In genomic region chr6:37206674-37207073, GRCh38 we compare ENCODE assay signal across 20 cellular contexts. TPM values are rescaled to one million over a fixed set of nuclear protein-coding genes. Genes with fewer than 3 reads are reported as not detected.
A peak's percentile ranks its signal among the peaks of the same experiment; 100 is the strongest.
DNase-seq lines count a peak whose midpoint lies in the region; ATAC-seq, FAIRE-seq and TF ChIP-seq lines count a peak whose summit lies in the region.
"Had no signal": no experiment of that assay in that cellular context is flagged by ENCODE, and none has a peak within 500 bp of the region (broad histone marks: within the 10 kb centered on the region; RNA-seq: fewer than 3 reads in every experiment).

No MANE protein-coding gene starts in this region.

- DNase-seq in activated CD4-positive, alpha-beta T cell treated with anti-CD3 and anti-CD28 coated beads for 36 hours = no peak
- no peak for DNase-seq in activated CD4-positive, alpha-beta T cell treated with anti-CD3 and anti-CD28 coated beads for 1 hour
- no peak for DNase-seq in CD4-positive, alpha-beta memory T cell
- no peak for DNase-seq in activated CD8-positive, alpha-beta T cell treated with anti-CD3 and anti-CD28 coated beads, Interleukin-2, amount 10 ng/mL, durations not matched to agents 7 days and 5 days
- DNase-seq in immature natural killer cell (no peak), HepG2 (ENCODE audit: low spot score) (no peak), spleen (no peak)
- DNase-seq: activated CD4-positive, alpha-beta T cell treated with anti-CD3 and anti-CD28 coated beads, Interleukin-2, amount 50 U/mL, for 1 hour; DMS53; effector CD4-positive, alpha-beta T cell; GOT3; Karpas-422; NCI-H2171; NCI-H526; psoas muscle; SIG-M5 had no signal

- H3K4me2 ChIP-seq in HepG2 (ENCODE audit: low read depth, low read length) = no peak overlapping the region

- no peaks in the 10 kb centered on the region for H3K9me3 ChIP-seq in CD4-positive, alpha-beta memory T cell (ENCODE audit: control insufficient read depth in 1 of 2, low read length in 2 of 2)
- no peaks in the 10 kb centered on the region for H3K9me3 ChIP-seq in HepG2 (ENCODE audit: low read length)
- no peaks in the 10 kb centered on the region for H3K9me3 ChIP-seq in spleen
- H3K9me3 ChIP-seq: psoas muscle had no signal

- no peaks in the 10 kb centered on the region for H3K36me3 ChIP-seq in CD4-positive, alpha-beta memory T cell (ENCODE audit: insufficient read depth, low read length)
- no peaks in the 10 kb centered on the region for H3K36me3 ChIP-seq in HepG2 (replicated peaks in 1 of 2; ENCODE audit: control insufficient read depth in 1 of 2, insufficient read depth in 2 of 2, low read length in 2 of 2)
- no peaks in the 10 kb centered on the region for H3K36me3 ChIP-seq in spleen

- H3K9me3 Mint-ChIP-seq in activated CD4-positive, alpha-beta T cell treated with anti-CD3 and anti-CD28 coated beads for 36 hours (ENCODE audit: low read depth) = no peaks in the 10 kb centered on the region
- H3K9me3 Mint-ChIP-seq in CD4-positive, alpha-beta memory T cell = no peaks in the 10 kb centered on the region
- no peaks in the 10 kb centered on the region for H3K9me3 Mint-ChIP-seq in activated CD8-positive, alpha-beta T cell treated with anti-CD3 and anti-CD28 coated beads, Interleukin-2, amount 10 ng/mL, durations not matched to agents 7 days and 5 days (ENCODE audit: insufficient read depth)
- no peaks in the 10 kb centered on the region for H3K9me3 Mint-ChIP-seq in immature natural killer cell
- H3K9me3 Mint-ChIP-seq: type B pancreatic cell had no signal

- no peaks in the 10 kb centered on the region for H3K36me3 Mint-ChIP-seq in activated CD4-positive, alpha-beta T cell treated with anti-CD3 and anti-CD28 coated beads for 36 hours (ENCODE audit: low read depth)
- H3K36me3 Mint-ChIP-seq in CD4-positive, alpha-beta memory T cell = no peaks in the 10 kb centered on the region
- H3K36me3 Mint-ChIP-seq in activated CD8-positive, alpha-beta T cell treated with anti-CD3 and anti-CD28 coated beads, Interleukin-2, amount 10 ng/mL, durations not matched to agents 7 days and 5 days (ENCODE audit: low read depth) = peaks cover 2% of the 10 kb centered on the region
- no peaks in the 10 kb centered on the region for H3K36me3 Mint-ChIP-seq in immature natural killer cell
- H3K36me3 Mint-ChIP-seq: brain, type B pancreatic cell had no signal

- no peak overlapping the region for H3K4me3 ChIP-seq in CD4-positive, alpha-beta memory T cell (ENCODE audit: low read length in 2 of 2)
- no peak overlapping the region for H3K4me3 ChIP-seq in HepG2 (replicated peaks in 1 of 3; ENCODE audit: insufficient read depth in 1 of 3, low read depth in 2 of 3, low read length in 3 of 3)
- H3K4me3 ChIP-seq in spleen = no peak overlapping the region
- H3K4me3 ChIP-seq: psoas muscle had no signal

- POLR2A ChIA-PET in activated CD4-positive, alpha-beta T cell treated with anti-CD3 and anti-CD28 coated beads for 36 hours (lab: Charles Lee) = interaction anchor here (0.6 to 4.2 kb wide), 4 partner anchors 11 to 34 kb away, joined by 3 to 34 read pairs (median 4); no protein-coding TSS in a partner anchor
- POLR2A ChIA-PET in CD4-positive, alpha-beta memory T cell (lab: Charles Lee; ENCODE audit: partially characterized antibody) = interaction anchor here (1.0 to 6.5 kb wide), 6 partner anchors 31 to 186 kb away, joined by 3 to 148 read pairs (median 33); partner anchors contain the start of genes PIM1, TBC1D22B and TMEM217
- POLR2A ChIA-PET in activated CD8-positive, alpha-beta T cell treated with anti-CD3 and anti-CD28 coated beads, Interleukin-2, amount 10 ng/mL, durations not matched to agents 7 days and 5 days (lab: Charles Lee) = interaction anchor here (1.6 to 15.8 kb wide), 3 partner anchors 12 to 157 kb away, joined by 4 to 351 read pairs (median 84); partner anchors contain the start of gene PIM1
- POLR2A ChIA-PET in HepG2 (lab: Yijun Ruan, JAX) = no interaction called here

- TF ChIP-seq POLR2A in HepG2 (IDR thresholded peaks at IDR 0.05; ENCODE audit: insufficient read depth in 1 of 2, low read depth in 2 of 2, low read length in 2 of 2) (no peak), spleen (IDR thresholded peaks at IDR 0.05) (no peak)

- no peak overlapping the region for H3K4me3 Mint-ChIP-seq in activated CD4-positive, alpha-beta T cell treated with anti-CD3 and anti-CD28 coated beads for 36 hours
- peak overlapping the region in 3 of 8 donors; percentile 3 to 44 (median 11) for H3K4me3 Mint-ChIP-seq in CD4-positive, alpha-beta memory T cell
- no peak overlapping the region for H3K4me3 Mint-ChIP-seq in activated CD8-positive, alpha-beta T cell treated with anti-CD3 and anti-CD28 coated beads, Interleukin-2, amount 10 ng/mL, durations not matched to agents 7 days and 5 days
- H3K4me3 Mint-ChIP-seq in immature natural killer cell = peak overlapping the region in 2 of 5 donors; percentile 16 to 27
- H3K4me3 Mint-ChIP-seq: brain, type B pancreatic cell had no signal

- no peaks in the 10 kb centered on the region for H4K20me1 ChIP-seq in HepG2 (ENCODE audit: insufficient read depth, low read length)

- FAIRE-seq in HepG2 (lab: Jason Lieb, UNC) = no peak

- H3K4me1 Mint-ChIP-seq in activated CD4-positive, alpha-beta T cell treated with anti-CD3 and anti-CD28 coated beads for 36 hours = peaks cover 78% of the 10 kb centered on the region
- H3K4me1 Mint-ChIP-seq in CD4-positive, alpha-beta memory T cell = peaks cover 49 to 71% (median 59%) of the 10 kb centered on the region in 4 donors
- H3K4me1 Mint-ChIP-seq in activated CD8-positive, alpha-beta T cell treated with anti-CD3 and anti-CD28 coated beads, Interleukin-2, amount 10 ng/mL, durations not matched to agents 7 days and 5 days (ENCODE audit: low read depth) = peaks cover 84% of the 10 kb centered on the region
- H3K4me1 Mint-ChIP-seq in immature natural killer cell = peaks cover 72 to 86% of the 10 kb centered on the region in 2 donors

- CTCF ChIA-PET in activated CD4-positive, alpha-beta T cell treated with anti-CD3 and anti-CD28 coated beads for 36 hours (lab: Charles Lee) = interaction anchor here (1.8 to 21.8 kb wide), 5 partner anchors 17 to 181 kb away, joined by 4 to 586 read pairs (median 66); partner anchors contain the start of gene PIM1
- CTCF ChIA-PET in CD4-positive, alpha-beta memory T cell (lab: Charles Lee; ENCODE audit: partially characterized antibody) = interaction anchor here (1.0 to 33.8 kb wide), 9 partner anchors 9 to 322 kb away, joined by 3 to 1184 read pairs (median 54); partner anchors contain the start of genes C6orf89 and PIM1
- CTCF ChIA-PET in activated CD8-positive, alpha-beta T cell treated with anti-CD3 and anti-CD28 coated beads, Interleukin-2, amount 10 ng/mL, durations not matched to agents 7 days and 5 days (lab: Charles Lee) = interaction anchor here (1.0 to 22.1 kb wide), 9 partner anchors 10 to 322 kb away, joined by 3 to 769 read pairs (median 85); partner anchors contain the start of genes C6orf89 and PIM1
- CTCF ChIA-PET in HepG2 (lab: Yijun Ruan, JAX; ENCODE audit: low intra/inter-chr PET ratio, low total read pairs) = interaction anchor here (1.9 to 10.6 kb wide), 3 partner anchors 34 to 186 kb away, joined by 7 to 268 read pairs (median 18); no protein-coding TSS in a partner anchor

- no peak overlapping the region for H2AFZ ChIP-seq in HepG2 (ENCODE audit: low read length)

- TF ChIP-seq EP300 in HepG2 (IDR thresholded peaks at IDR 0.05; ENCODE audit: low read depth in 2 of 2, low read length in 2 of 2) (no peak), HepG2 (CRISPR knock-in tag; IDR thresholded peaks at IDR 0.05; ENCODE audit: borderline replicate concordance) (no peak)

- intact Hi-C loops in activated CD4-positive, alpha-beta T cell treated with anti-CD3 and anti-CD28 coated beads for 36 hours (cut with DNase I, micrococcal nuclease) = loop anchor here (2.0 to 10.0 kb wide), 3 partner anchors 16 to 442 kb away; partner anchors contain the start of gene PPIL1 (in 1 of the 2)
- intact Hi-C loops in CD4-positive, alpha-beta memory T cell (cut with micrococcal nuclease) = loop anchor here (1.0 kb wide), 1 partner anchor 23 kb away; no protein-coding TSS in a partner anchor
- intact Hi-C loops in HepG2 (cut with micrococcal nuclease; ENCODE audit: unreplicated experiment) (no loop called here), spleen (cut with DNase I; ENCODE audit: low total_unique reads) (no loop called here)

- ATAC-seq in activated CD4-positive, alpha-beta T cell treated with anti-CD3 and anti-CD28 coated beads for 36 hours = no peak
- no peak for ATAC-seq in activated CD8-positive, alpha-beta T cell treated with anti-CD3 and anti-CD28 coated beads, Interleukin-2, amount 10 ng/mL, durations not matched to agents 7 days and 5 days
- ATAC-seq in HepG2 (no peak), SK-N-SH treated with all-trans-retinoic acid at 6 μM for 48 hours (no peak)
- ATAC-seq: Panc1, psoas muscle had no signal

- TF ChIP-seq CTCF in HepG2 (CRISPR knock-in tag; IDR thresholded peaks at IDR 0.05) (no peak), spleen (IDR thresholded peaks at IDR 0.05 in 8 of 11, conservative IDR thresholded peaks at IDR 0.05 in 3 of 11) (no peak)

- no TSS peak for BruUV-seq in HepG2 (replicated peaks; lab: Mats Ljungman, UMichigan)

- no peak for TF ChIP-seq RAD21 in HepG2 (CRISPR knock-in tag; IDR thresholded peaks at IDR 0.05)

- H3K27ac ChIP-seq in CD4-positive, alpha-beta memory T cell (ENCODE audit: low read depth, low read length) = no peak overlapping the region
- H3K27ac ChIP-seq in HepG2 (ENCODE audit: extremely low read length, insufficient read depth, low read length) (no peak overlapping the region), spleen (no peak overlapping the region)
- H3K27ac ChIP-seq: psoas muscle had no signal

- H3K27me3 Mint-ChIP-seq in activated CD4-positive, alpha-beta T cell treated with anti-CD3 and anti-CD28 coated beads for 36 hours = no peaks in the 10 kb centered on the region
- H3K27me3 Mint-ChIP-seq in CD4-positive, alpha-beta memory T cell = no peaks in the 10 kb centered on the region
- H3K27me3 Mint-ChIP-seq in activated CD8-positive, alpha-beta T cell treated with anti-CD3 and anti-CD28 coated beads, Interleukin-2, amount 10 ng/mL, durations not matched to agents 7 days and 5 days (ENCODE audit: low read depth) = no peaks in the 10 kb centered on the region
- H3K27me3 Mint-ChIP-seq in immature natural killer cell (ENCODE audit: low read depth in 3 of 3) = no peaks in the 10 kb centered on the region

- no peak overlapping the region for H3K9ac ChIP-seq in HepG2 (ENCODE audit: insufficient read depth, low read depth, low read length)

- no peaks in the 10 kb centered on the region for H3K27me3 ChIP-seq in CD4-positive, alpha-beta memory T cell (ENCODE audit: insufficient read depth, low read length)
- H3K27me3 ChIP-seq in HepG2 (ENCODE audit: control insufficient read depth in 1 of 2, insufficient read depth in 2 of 2, low read length in 2 of 2) (peaks cover 0 to under 1% of the 10 kb centered on the region in 2 experiments; a peak in 1 of 5 replicates), spleen (replicated peaks in 1 of 7) (no peaks in the 10 kb centered on the region)

- 90% methylated on average over 9 of the region's 9 CpGs for WGBS in HepG2 (ENCODE audit: low lambda C conversion rate)
- whole genome bisulfite sequencing in spleen, 5 donors = 91 to 96% (median 93%) methylated on average over 9 of the region's 9 CpGs

- peak overlapping the region; percentile 44 for H3K27ac Mint-ChIP-seq in activated CD4-positive, alpha-beta T cell treated with anti-CD3 and anti-CD28 coated beads for 36 hours
- peak overlapping the region in 5 of 7 donors; percentile 26 to 51 (median 32) for H3K27ac Mint-ChIP-seq in CD4-positive, alpha-beta memory T cell
- peak overlapping the region; percentile 72 for H3K27ac Mint-ChIP-seq in activated CD8-positive, alpha-beta T cell treated with anti-CD3 and anti-CD28 coated beads, Interleukin-2, amount 10 ng/mL, durations not matched to agents 7 days and 5 days
- peak overlapping the region in 5 of 6 donors; percentile 21 to 70 (median 60) for H3K27ac Mint-ChIP-seq in immature natural killer cell
- H3K27ac Mint-ChIP-seq: type B pancreatic cell had no signal

- H3K79me2 ChIP-seq in HepG2 (ENCODE audit: insufficient read depth, low read length) = no peaks in the 10 kb centered on the region

- peaks cover 62% of the 10 kb centered on the region for H3K4me1 ChIP-seq in CD4-positive, alpha-beta memory T cell (ENCODE audit: insufficient read depth, low read length)
- H3K4me1 ChIP-seq in HepG2 (ENCODE audit: insufficient read depth, low read length) (peaks cover 48% of the 10 kb centered on the region), spleen (peaks cover 3 to 80% (median 43%) of the 10 kb centered on the region in 6 donors)
- H3K4me1 ChIP-seq: psoas muscle had no signal

- in situ Hi-C loops in HepG2 (cut with HindIII; ENCODE audit: extremely low pct_ligation_motif_present, low pct_unique_long_range_greater_than_20kb) = loop anchor here (5.0 kb wide), 2 partner anchors 154 to 184 kb away; no protein-coding TSS in a partner anchor

RNA-seq across cellular contexts. Expression of gene PIM1, which starts 36.7 kb away (rescaled TPM):
- 100 to 1,000 TPM; 137 to 163 TPM for total RNA-seq in activated CD4-positive, alpha-beta T cell treated with anti-CD3 and anti-CD28 coated beads for 36 hours
- total RNA-seq in CD4-positive, alpha-beta memory T cell = 100 to 1,000 TPM; 124 to 125 TPM
- polyA plus RNA-seq in CD4-positive, alpha-beta memory T cell = 100 to 1,000 TPM; 268 to 334 TPM
- 100 to 1,000 TPM; 432 to 449 TPM for total RNA-seq in activated CD8-positive, alpha-beta T cell treated with anti-CD3 and anti-CD28 coated beads, Interleukin-2, amount 10 ng/mL, durations not matched to agents 7 days and 5 days
- polyA plus RNA-seq in immature natural killer cell (100 to 1,000 TPM in 2 of 3 donors, 10 to 100 TPM in 1; 90.5 to 197 (median 117) TPM), HepG2 (2011; rRNA removed) (117 and 149 TPM in 2 replicates), spleen (10 to 100 TPM; 22.1 to 37.3 (median 22.3) TPM)
- total RNA-seq in HepG2 (2016; rRNA removed; fragmentation: Illumina TruSeq; extraction: Trizol) (19.1 and 29.4 TPM in 2 replicates), spleen (100 to 1,000 TPM in 3 of 7 donors, 10 to 100 TPM in 4; 34.8 to 176 (median 91.5) TPM)
- 13.7 and 14.9 TPM in 2 replicates for total RNA-seq in HepG2 (2016; cell fraction: cytosol; rRNA removed; fragmentation: Illumina TruSeq; extraction: Trizol; ENCODE audit: low read depth)
- 14.8 and 30.7 TPM in 2 replicates for total RNA-seq in HepG2 (2016; cell fraction: insoluble cytoplasmic fraction; rRNA removed; fragmentation: Illumina TruSeq; extraction: Trizol)
- total RNA-seq in HepG2 (2016; cell fraction: membrane; rRNA removed; fragmentation: Illumina TruSeq; extraction: Trizol) = 28.0 and 32.4 TPM in 2 replicates
- total RNA-seq in HepG2 (2016; cell fraction: nucleus; rRNA removed; fragmentation: Illumina TruSeq; extraction: Trizol) = 29.7 and 34.7 TPM in 2 replicates
- 60.3 and 76.2 TPM in 2 replicates for polyA plus RNA-seq in HepG2 (2011; cell fraction: cytosol; rRNA removed)
- polyA plus RNA-seq in HepG2 (2011; cell fraction: nucleus; rRNA removed) = 145 and 149 TPM in 2 replicates
- polyA plus RNA-seq in HepG2 (2012) = 142 and 149 TPM in 2 replicates
- polyA plus RNA-seq in HepG2 (2016; cell fraction: cytosol; fragmentation: Illumina TruSeq; extraction: Trizol; ENCODE audit: low read depth) = 3.1 and 3.3 TPM in 2 replicates
- polyA plus RNA-seq in HepG2 (2016; cell fraction: insoluble cytoplasmic fraction; fragmentation: Illumina TruSeq; extraction: Trizol; ENCODE audit: low read depth) = 15.9 and 19.2 TPM in 2 replicates
- polyA plus RNA-seq in HepG2 (2016; cell fraction: membrane; fragmentation: Illumina TruSeq; extraction: Trizol; ENCODE audit: low read depth) = 7.9 and 8.1 TPM in 2 replicates
- 68.4 and 71.9 TPM in 2 replicates for polyA plus RNA-seq in HepG2 (2016; cell fraction: nucleus; fragmentation: Illumina TruSeq; extraction: Trizol; ENCODE audit: insufficient read depth, low read depth)
- polyA minus RNA-seq in HepG2 (2011; rRNA and poly(A)+ RNA removed; ENCODE audit: low replicate concordance) = 24.0 and 183 TPM in 2 replicates
- polyA minus RNA-seq in HepG2 (2011; cell fraction: cytosol; rRNA and poly(A)+ RNA removed) = 66.0 and 82.3 TPM in 2 replicates
- polyA minus RNA-seq in HepG2 (2011; cell fraction: nucleus; rRNA and poly(A)+ RNA removed) = 45.6 and 58.6 TPM in 2 replicates

RNA-seq across cellular contexts. Expression of gene TBC1D22B, which starts 50.9 kb away (rescaled TPM):
- 10 to 100 TPM; 14.9 to 17.0 TPM for total RNA-seq in activated CD4-positive, alpha-beta T cell treated with anti-CD3 and anti-CD28 coated beads for 36 hours
- 10 to 100 TPM in 1 of 2 experiments, 1 to 10 TPM in 1; 9.7 to 10.3 TPM for total RNA-seq in CD4-positive, alpha-beta memory T cell
- polyA plus RNA-seq in CD4-positive, alpha-beta memory T cell = 10 to 100 TPM in 1 of 2 donors, 1 to 10 TPM in 1; 7.2 to 11.9 TPM
- 10 to 100 TPM; 15.4 TPM for total RNA-seq in activated CD8-positive, alpha-beta T cell treated with anti-CD3 and anti-CD28 coated beads, Interleukin-2, amount 10 ng/mL, durations not matched to agents 7 days and 5 days
- polyA plus RNA-seq in immature natural killer cell = 1 to 10 TPM; 4.3 to 8.4 (median 7.2) TPM
- 12.9 and 15.5 TPM in 2 replicates for total RNA-seq in HepG2 (2016; rRNA removed; fragmentation: Illumina TruSeq; extraction: Trizol)
- total RNA-seq in HepG2 (2016; cell fraction: cytosol; rRNA removed; fragmentation: Illumina TruSeq; extraction: Trizol; ENCODE audit: low read depth) = 5.1 and 5.5 TPM in 2 replicates
- total RNA-seq in HepG2 (2016; cell fraction: insoluble cytoplasmic fraction; rRNA removed; fragmentation: Illumina TruSeq; extraction: Trizol) = 12.5 and 13.1 TPM in 2 replicates
- total RNA-seq in HepG2 (2016; cell fraction: membrane; rRNA removed; fragmentation: Illumina TruSeq; extraction: Trizol) = 18.5 and 19.2 TPM in 2 replicates
- total RNA-seq in HepG2 (2016; cell fraction: nucleus; rRNA removed; fragmentation: Illumina TruSeq; extraction: Trizol) = 11.0 and 12.8 TPM in 2 replicates
- polyA plus RNA-seq in HepG2 (2011; rRNA removed) = 8.4 and 9.7 TPM in 2 replicates
- 9.7 and 10.3 TPM in 2 replicates for polyA plus RNA-seq in HepG2 (2011; cell fraction: cytosol; rRNA removed)
- polyA plus RNA-seq in HepG2 (2011; cell fraction: nucleus; rRNA removed) = 10.9 and 11.1 TPM in 2 replicates
- polyA plus RNA-seq in HepG2 (2012) = 10.9 and 11.4 TPM in 2 replicates
- polyA plus RNA-seq in HepG2 (2016; cell fraction: cytosol; fragmentation: Illumina TruSeq; extraction: Trizol; ENCODE audit: low read depth) = 4.7 and 5.3 TPM in 2 replicates
- 17.4 and 20.4 TPM in 2 replicates for polyA plus RNA-seq in HepG2 (2016; cell fraction: insoluble cytoplasmic fraction; fragmentation: Illumina TruSeq; extraction: Trizol; ENCODE audit: low read depth)
- polyA plus RNA-seq in HepG2 (2016; cell fraction: membrane; fragmentation: Illumina TruSeq; extraction: Trizol; ENCODE audit: low read depth) = 15.4 and 16.5 TPM in 2 replicates
- polyA plus RNA-seq in HepG2 (2016; cell fraction: nucleus; fragmentation: Illumina TruSeq; extraction: Trizol; ENCODE audit: insufficient read depth, low read depth) = 20.1 and 21.3 TPM in 2 replicates
- polyA minus RNA-seq in HepG2 (2011; rRNA and poly(A)+ RNA removed; ENCODE audit: low replicate concordance) = 5.2 and 8.5 TPM in 2 replicates
- polyA minus RNA-seq in HepG2 (2011; cell fraction: cytosol; rRNA and poly(A)+ RNA removed) = 4.5 and 5.4 TPM in 2 replicates
- polyA minus RNA-seq in HepG2 (2011; cell fraction: nucleus; rRNA and poly(A)+ RNA removed) = 10.0 and 11.3 TPM in 2 replicates
- 10 to 100 TPM in 4 of 7 donors, 1 to 10 TPM in 3; 8.7 to 12.7 (median 10.7) TPM for total RNA-seq in spleen
- 1 to 10 TPM; 4.2 to 6.1 (median 4.7) TPM for polyA plus RNA-seq in spleen

RNA-seq across cellular contexts. Expression of gene TMEM217, which starts 51.3 kb away (rescaled TPM):
- total RNA-seq in activated CD4-positive, alpha-beta T cell treated with anti-CD3 and anti-CD28 coated beads for 36 hours = 1 to 10 TPM; 2.5 TPM
- total RNA-seq in CD4-positive, alpha-beta memory T cell = 1 to 10 TPM in 1 of 2 experiments, not detected in 1; 1.4 TPM
- under 1 TPM; 0.31 to 0.42 TPM for polyA plus RNA-seq in CD4-positive, alpha-beta memory T cell
- total RNA-seq in activated CD8-positive, alpha-beta T cell treated with anti-CD3 and anti-CD28 coated beads, Interleukin-2, amount 10 ng/mL, durations not matched to agents 7 days and 5 days = 1 to 10 TPM; 3.1 to 3.2 TPM
- under 1 TPM in 2 of 3 donors, not detected in 1; 0.23 to 0.32 TPM for polyA plus RNA-seq in immature natural killer cell
- 1.6 and 3.4 TPM in 2 replicates for total RNA-seq in HepG2 (2016; rRNA removed; fragmentation: Illumina TruSeq; extraction: Trizol)
- 1.1 and 2.0 TPM in 2 replicates for total RNA-seq in HepG2 (2016; cell fraction: cytosol; rRNA removed; fragmentation: Illumina TruSeq; extraction: Trizol; ENCODE audit: low read depth)
- total RNA-seq in HepG2 (2016; cell fraction: insoluble cytoplasmic fraction; rRNA removed; fragmentation: Illumina TruSeq; extraction: Trizol) = 1.9 and 2.0 TPM in 2 replicates
- 1.5 and 2.6 TPM in 2 replicates for total RNA-seq in HepG2 (2016; cell fraction: membrane; rRNA removed; fragmentation: Illumina TruSeq; extraction: Trizol)
- total RNA-seq in HepG2 (2016; cell fraction: nucleus; rRNA removed; fragmentation: Illumina TruSeq; extraction: Trizol) = 3.4 and 4.3 TPM in 2 replicates
- 1.8 and 2.3 TPM in 2 replicates for polyA plus RNA-seq in HepG2 (2011; rRNA removed)
- polyA plus RNA-seq in HepG2 (2011; cell fraction: cytosol; rRNA removed) = 1.2 and 1.8 TPM in 2 replicates
- polyA plus RNA-seq in HepG2 (2011; cell fraction: nucleus; rRNA removed) = 0.56 and 0.92 TPM in 2 replicates
- 1.3 and 1.5 TPM in 2 replicates for polyA plus RNA-seq in HepG2 (2012)
- 0.25 and 0.40 TPM in 2 replicates for polyA plus RNA-seq in HepG2 (2016; cell fraction: cytosol; fragmentation: Illumina TruSeq; extraction: Trizol; ENCODE audit: low read depth)
- polyA plus RNA-seq in HepG2 (2016; cell fraction: insoluble cytoplasmic fraction; fragmentation: Illumina TruSeq; extraction: Trizol; ENCODE audit: low read depth) = 2.7 and 3.0 TPM in 2 replicates
- 0.95 and 1.4 TPM in 2 replicates for polyA plus RNA-seq in HepG2 (2016; cell fraction: membrane; fragmentation: Illumina TruSeq; extraction: Trizol; ENCODE audit: low read depth)
- polyA plus RNA-seq in HepG2 (2016; cell fraction: nucleus; fragmentation: Illumina TruSeq; extraction: Trizol; ENCODE audit: insufficient read depth, low read depth) = 2.9 and 4.5 TPM in 2 replicates
- 1.7 and 2.2 TPM in 2 replicates for polyA minus RNA-seq in HepG2 (2011; rRNA and poly(A)+ RNA removed; ENCODE audit: low replicate concordance)
- 0.97 and 2.3 TPM in 2 replicates for polyA minus RNA-seq in HepG2 (2011; cell fraction: cytosol; rRNA and poly(A)+ RNA removed)
- polyA minus RNA-seq in HepG2 (2011; cell fraction: nucleus; rRNA and poly(A)+ RNA removed) = 2.1 and 2.7 TPM in 2 replicates
- 1 to 10 TPM in 1 of 7 donors, under 1 TPM in 4, not detected in 2; 0.32 to 2.3 (median 0.84) TPM for total RNA-seq in spleen
- polyA plus RNA-seq in spleen = under 1 TPM; 0.58 to 0.91 (median 0.74) TPM

Comparison
In these comparisons a context has a peak if more than half of its experiments do, and no peak if none do; other contexts are left out.
1. intact Hi-C loops: an anchor here in activated CD4-positive, alpha-beta T cell treated with anti-CD3 and anti-CD28 coated beads for 36 hours (2.0 to 10.0 kb wide) and CD4-positive, alpha-beta memory T cell (1.0 kb wide); none called in HepG2 and spleen.